Comparison of ENCODE assay signal across 8 cellular contexts in the genomic region with DNA sequence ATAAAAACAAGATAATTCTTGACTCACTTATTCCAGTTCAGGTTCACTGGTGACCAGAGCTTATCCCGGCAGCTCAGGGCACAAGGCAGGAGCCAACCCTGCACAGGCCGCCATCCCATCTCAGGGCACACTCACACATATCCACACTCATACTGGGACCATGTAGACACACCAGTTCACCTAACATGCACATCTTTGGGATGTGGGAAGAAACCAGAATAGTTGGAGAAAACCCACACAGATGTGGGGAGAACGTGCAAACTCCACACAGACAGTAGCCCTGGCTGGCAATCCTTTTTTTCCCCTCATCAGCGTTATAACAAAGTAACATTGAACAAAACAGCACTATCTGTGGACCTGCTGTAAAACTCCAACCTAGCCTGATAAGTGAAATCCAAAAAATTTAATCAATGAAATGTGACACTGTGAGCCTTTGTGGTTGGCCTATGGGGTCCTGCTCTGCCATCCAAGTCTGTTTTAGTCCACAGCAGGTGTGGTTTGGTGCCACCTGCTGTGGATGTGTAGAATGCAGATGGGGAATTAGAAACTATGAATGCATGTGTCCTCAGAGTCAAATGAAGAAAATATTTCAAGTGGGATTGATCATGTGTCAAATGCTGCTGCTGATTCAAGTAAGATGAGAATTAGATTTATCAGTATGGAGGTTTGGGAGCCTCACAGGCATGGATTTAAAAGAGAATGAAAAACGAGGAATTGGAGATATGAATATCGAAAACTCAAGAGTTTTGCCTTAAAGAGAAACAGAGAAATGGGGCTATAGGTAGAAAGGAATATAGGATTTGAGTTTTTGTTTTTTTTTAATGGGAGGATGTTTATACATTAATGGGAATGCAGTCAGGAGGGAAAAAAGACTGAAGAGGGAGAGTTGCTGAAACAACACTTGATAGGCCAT. TPM values are rescaled to one million over a fixed set of nuclear protein-coding genes. Genes with fewer than 3 reads are reported as not detected.
A peak's percentile ranks its signal among the peaks of the same experiment; 100 is the strongest.
DNase-seq lines count a peak whose midpoint lies in the region; ATAC-seq and TF ChIP-seq lines count a peak whose summit lies in the region.

No MANE protein-coding gene starts in this region.

- H3K4me3 Mint-ChIP-seq in activated CD4-positive, alpha-beta T cell treated with anti-CD3 and anti-CD28 coated beads, Interleukin-2, amount 10 ng/mL, durations not matched to agents 7 days and 5 days, result no peak overlapping the region
- H3K4me3 Mint-ChIP-seq in endothelial cell (ENCODE audit: unreplicated experiment) (no peak overlapping the region), naive B cell (no peak overlapping the region)

- H3K27ac ChIP-seq in A673 (ENCODE audit: low read depth, low read length, poor library complexity, severe bottlenecking) (no peak overlapping the region), tibial nerve (no peak overlapping the region)

- 89 to 90% methylated on average over 6 of the region's 6 CpGs for WGBS in tibial nerve, 2 donors

- peak in 1 of 2 donors; percentile 15 for TF ChIP-seq EP300 in tibial nerve (IDR thresholded peaks at IDR 0.05)

- DNase-seq in A673 (ENCODE audit: low spot score), result peak; percentile 65
- DNase-seq in NCI-H2171 treated with DMSO at 0.1 percent for 48 hours (lab: John Stamatoyannopoulos, UW), result peak; percentile 45
- DNase-seq in activated CD4-positive, alpha-beta T cell treated with anti-CD3 and anti-CD28 coated beads, Interleukin-2, amount 10 ng/mL, durations not matched to agents 7 days and 5 days, result peak; percentile 50
- peak; percentile 52 for DNase-seq in endothelial cell (ENCODE audit: low spot score)
- peak; percentile 15 for DNase-seq in naive B cell
- peak in 1 of 2 donors; percentile 56 for DNase-seq in tibial nerve (ENCODE audit: low spot score in 2 of 2)

- POLR2A ChIA-PET in A673 (lab: Charles Lee; ENCODE audit: low non-redundant PET), result no interaction called here
- POLR2A ChIA-PET in activated CD4-positive, alpha-beta T cell treated with anti-CD3 and anti-CD28 coated beads, Interleukin-2, amount 10 ng/mL, durations not matched to agents 7 days and 5 days (lab: Charles Lee), result no interaction called here

- ATAC-seq in HG02870 (IDR thresholded peaks at IDR 0.05; ENCODE audit: unreplicated experiment) (peak; percentile 71), naive B cell (ENCODE audit: low read depth in 2 of 2) (peak; percentile 48 to 58)

- peak overlapping the region; percentile 6 for H3K27ac Mint-ChIP-seq in activated CD4-positive, alpha-beta T cell treated with anti-CD3 and anti-CD28 coated beads, Interleukin-2, amount 10 ng/mL, durations not matched to agents 7 days and 5 days
- H3K27ac Mint-ChIP-seq in endothelial cell (ENCODE audit: unreplicated experiment) (no peak overlapping the region), naive B cell (peak overlapping the region in 5 of 6 donors; percentile 1 to 68 (median 35))

- TF ChIP-seq CTCF in A673 (conservative IDR thresholded peaks at IDR 0.05; ENCODE audit: low read depth, low read length) (peak; percentile 79), GM12801 (IDR thresholded peaks at IDR 0.05; ENCODE audit: extremely low read depth, insufficient read length) (peak; percentile 86), endothelial cell (IDR thresholded peaks at IDR 0.05; ENCODE audit: unreplicated experiment) (peak; percentile 68), tibial nerve (IDR thresholded peaks at IDR 0.05) (peak; percentile 43 to 63 (median 53))

- peaks cover 5% of the 10 kb centered on the region for H3K4me1 Mint-ChIP-seq in activated CD4-positive, alpha-beta T cell treated with anti-CD3 and anti-CD28 coated beads, Interleukin-2, amount 10 ng/mL, durations not matched to agents 7 days and 5 days
- H3K4me1 Mint-ChIP-seq in endothelial cell (ENCODE audit: unreplicated experiment) (no peaks in the 10 kb centered on the region), naive B cell (peaks cover 0 to 3% (median 0%) of the 10 kb centered on the region in 3 donors)

- intact Hi-C loops in A673 (cut with micrococcal nuclease; ENCODE audit: unreplicated experiment), result loop anchor here (2.0 kb wide), 1 partner anchor 190 kb away; no protein-coding TSS in a partner anchor

- H3K9me3 ChIP-seq in A673 (ENCODE audit: low read depth, low read length, poor library complexity, severe bottlenecking) (no peaks in the 10 kb centered on the region), tibial nerve (no peaks in the 10 kb centered on the region)

- no peaks in the 10 kb centered on the region for H3K9me3 Mint-ChIP-seq in activated CD4-positive, alpha-beta T cell treated with anti-CD3 and anti-CD28 coated beads, Interleukin-2, amount 10 ng/mL, durations not matched to agents 7 days and 5 days
- no peaks in the 10 kb centered on the region for H3K9me3 Mint-ChIP-seq in endothelial cell (ENCODE audit: unreplicated experiment)
- no peaks in the 10 kb centered on the region for H3K9me3 Mint-ChIP-seq in naive B cell

- H3K4me3 ChIP-seq in A673 (ENCODE audit: low read depth, low read length, poor library complexity, severe bottlenecking) (no peak overlapping the region), tibial nerve (no peak overlapping the region)

- H3K27me3 ChIP-seq in A673 (replicated peaks; ENCODE audit: insufficient read depth, low read depth, low read length, poor library complexity) (no peaks in the 10 kb centered on the region), tibial nerve (no peaks in the 10 kb centered on the region)

- no peaks in the 10 kb centered on the region for H3K4me1 ChIP-seq in A673 (ENCODE audit: insufficient read depth, low read length, poor library complexity, severe bottlenecking)
- H3K4me1 ChIP-seq in tibial nerve, result peaks cover 0 to 7% (median 2%) of the 10 kb centered on the region in 4 donors

- CTCF ChIA-PET in A673 (lab: Charles Lee), result no interaction called here
- CTCF ChIA-PET in activated CD4-positive, alpha-beta T cell treated with anti-CD3 and anti-CD28 coated beads, Interleukin-2, amount 10 ng/mL, durations not matched to agents 7 days and 5 days (lab: Charles Lee), result no interaction called here

- no peaks in the 10 kb centered on the region for H3K27me3 Mint-ChIP-seq in activated CD4-positive, alpha-beta T cell treated with anti-CD3 and anti-CD28 coated beads, Interleukin-2, amount 10 ng/mL, durations not matched to agents 7 days and 5 days
- no peaks in the 10 kb centered on the region for H3K27me3 Mint-ChIP-seq in endothelial cell (ENCODE audit: unreplicated experiment)
- no peaks in the 10 kb centered on the region for H3K27me3 Mint-ChIP-seq in naive B cell

- H3K36me3 ChIP-seq in A673 (ENCODE audit: insufficient read depth, low read length, poor library complexity, severe bottlenecking), result peaks cover 79% of the 10 kb centered on the region
- H3K36me3 ChIP-seq in tibial nerve, result peaks cover 0 to 79% (median 9%) of the 10 kb centered on the region in 3 donors

- H3K36me3 Mint-ChIP-seq in activated CD4-positive, alpha-beta T cell treated with anti-CD3 and anti-CD28 coated beads, Interleukin-2, amount 10 ng/mL, durations not matched to agents 7 days and 5 days (ENCODE audit: low read depth), result peaks cover 63% of the 10 kb centered on the region
- H3K36me3 Mint-ChIP-seq in endothelial cell (ENCODE audit: low read depth, unreplicated experiment) (peaks cover 11% of the 10 kb centered on the region), naive B cell (peaks cover 13 to 14% of the 10 kb centered on the region in 2 donors)

- TF ChIP-seq POLR2A in tibial nerve (IDR thresholded peaks at IDR 0.05), result no peak

- BruUV-seq in A673 (replicated peaks; lab: Mats Ljungman, UMichigan), result no TSS peak

RNA-seq across cellular contexts. Expression of a gene that starts 47.0 kb away (rescaled TPM):
- 60.3 and 70.4 TPM in 2 replicates for total RNA-seq in A673 (2021)
- total RNA-seq in activated CD4-positive, alpha-beta T cell treated with anti-CD3 and anti-CD28 coated beads, Interleukin-2, amount 10 ng/mL, durations not matched to agents 7 days and 5 days, result 100 to 1,000 TPM; 140 to 181 TPM
- total RNA-seq in endothelial cell (ENCODE audit: unreplicated experiment), result 88.3 TPM
- polyA plus RNA-seq in naive B cell (ENCODE audit: low read depth in 6 of 6), result 100 to 1,000 TPM in 5 of 6 donors, 10 to 100 TPM in 1; 94.3 to 152 (median 115) TPM
- 100 to 1,000 TPM in 2 of 4 donors, 10 to 100 TPM in 2; 80.8 to 137 (median 103) TPM for total RNA-seq in tibial nerve
